ENCODE assay signal across 16 cellular contexts in the genomic region with DNA sequence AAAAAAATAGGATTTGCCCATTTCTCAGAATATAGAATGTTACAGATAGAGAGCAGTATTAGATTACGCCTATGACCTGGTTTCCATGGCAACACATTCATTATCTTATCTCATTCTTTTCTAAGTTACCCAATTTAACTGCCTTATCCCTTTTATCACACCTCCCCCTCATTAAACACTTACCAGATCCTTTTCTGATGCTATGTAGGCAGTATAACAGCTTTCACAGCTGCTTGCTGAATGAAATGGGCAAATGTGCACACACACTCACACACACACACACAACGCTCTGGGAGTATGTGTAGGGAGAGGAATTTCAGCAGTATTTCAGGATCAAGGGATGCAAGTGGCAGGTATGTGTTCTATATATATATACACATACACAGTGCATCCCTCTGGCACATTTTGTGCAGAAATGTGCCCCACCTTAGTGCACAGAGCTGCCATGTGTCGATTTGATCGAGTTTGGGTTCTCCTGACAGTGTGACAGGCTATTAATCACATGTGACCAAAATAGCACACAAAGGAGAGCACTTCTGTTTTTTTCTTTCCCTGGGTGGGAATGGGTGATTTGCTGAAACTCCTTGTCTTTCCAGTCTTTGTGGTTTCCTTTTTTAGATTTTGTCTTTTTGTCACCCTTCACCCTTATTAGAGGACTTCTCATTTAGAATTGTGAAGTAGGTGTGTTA.
DNase-seq lines count a peak whose midpoint lies in the region; ATAC-seq and TF ChIP-seq lines count a peak whose summit lies in the region.
"Had no signal": no experiment of that assay in that cellular context is flagged by ENCODE, and none has a peak within 500 bp of the region (broad histone marks: within the 10 kb centered on the region; RNA-seq: fewer than 3 reads in every experiment).

No MANE protein-coding gene starts in this region.

- peaks cover 14% of the 10 kb centered on the region for H3K4me1 ChIP-seq in cardiac muscle cell (ENCODE audit: low read depth)

- peak in 1 of 2 donors; percentile 68 for DNase-seq in cardiac muscle cell (ENCODE audit: low read depth in 1 of 2, low spot score in 1 of 2)
- DNase-seq in left ventricle myocardium superior, result no peak
- peak; percentile 29 for DNase-seq in SK-N-DZ (ENCODE audit: low spot score)
- peak; percentile 51 for DNase-seq in middle frontal gyrus (ENCODE audit: extremely low spot score, low spot score)
- DNase-seq in CD14-positive monocyte (ENCODE audit: low spot score), result no peak
- DNase-seq: ACHN, HFFc6, IMR-90, NCI-H1436 treated with DMSO at 0.1 percent for 48 hours, NCI-H2107, NCI-H446 treated with DMSO at 0.1 percent for 48 hours, NCI-H82, SIG-M5 had no signal

- H3K27me3 ChIP-seq in cardiac muscle cell, result no peaks in the 10 kb centered on the region

- TF ChIP-seq CTCF in cardiac muscle cell (IDR thresholded peaks at IDR 0.05; ENCODE audit: low read depth, low read length) (no peak), CD14-positive monocyte (IDR thresholded peaks at IDR 0.05) (no peak)

- no peak overlapping the region for H3K27ac Mint-ChIP-seq in CD14-positive monocyte
- H3K27ac Mint-ChIP-seq: B cell, HFFc6 had no signal

- no peaks in the 10 kb centered on the region for H3K9me3 ChIP-seq in cardiac muscle cell (ENCODE audit: low read depth)

- H3K4me3 Mint-ChIP-seq in CD14-positive monocyte, result no peak overlapping the region
- H3K4me3 Mint-ChIP-seq: B cell, HFFc6 had no signal

- H3K4me1 Mint-ChIP-seq in CD14-positive monocyte, result peaks cover 8% of the 10 kb centered on the region
- H3K4me1 Mint-ChIP-seq: B cell had no signal

- H3K36me3 ChIP-seq in cardiac muscle cell, result no peaks in the 10 kb centered on the region

- H3K27me3 Mint-ChIP-seq in CD14-positive monocyte (ENCODE audit: low read depth in 3 of 3), result no peaks in the 10 kb centered on the region
- H3K27me3 Mint-ChIP-seq: B cell had no signal

- no peak overlapping the region for H3K4me3 ChIP-seq in cardiac muscle cell

- no peaks in the 10 kb centered on the region for H3K36me3 Mint-ChIP-seq in CD14-positive monocyte

- intact Hi-C loops in left ventricle myocardium superior (cut with micrococcal nuclease), result no loop called here
- intact Hi-C loops in CD14-positive monocyte (cut with micrococcal nuclease), result no loop called here

- no peaks in the 10 kb centered on the region for H3K9me3 Mint-ChIP-seq in CD14-positive monocyte

- ATAC-seq in left ventricle myocardium superior, result no peak
- no peak for ATAC-seq in GM18858 (IDR thresholded peaks at IDR 0.05; ENCODE audit: unreplicated experiment)
- ATAC-seq in HG02678 (IDR thresholded peaks at IDR 0.05; ENCODE audit: unreplicated experiment), result no peak

- H3K27ac ChIP-seq in cardiac muscle cell, result peak overlapping the region; percentile 88

Comparison
In these comparisons a context has a peak if more than half of its experiments do, and no peak if none do; other contexts are left out.
1. DNase-seq: peak in SK-N-DZ (single experiment) and middle frontal gyrus (single experiment); none in left ventricle myocardium superior (single experiment) and CD14-positive monocyte (single experiment).